In genomic region chr22:29380032-29380781, GRCh38 we compare ENCODE assay signal across 10 cellular contexts. TPM values are rescaled to one million over a fixed set of nuclear protein-coding genes. Genes with fewer than 3 reads are reported as not detected.
DNase-seq lines count a peak whose midpoint lies in the region; TF ChIP-seq lines count a peak whose summit lies in the region.
"Had no signal": no experiment of that assay in that cellular context is flagged by ENCODE, and none has a peak within 500 bp of the region (broad histone marks: within the 10 kb centered on the region; RNA-seq: fewer than 3 reads in every experiment).

No MANE protein-coding gene starts in this region.

- intact Hi-C loops in activated naive CD4-positive, alpha-beta T cell treated with anti-CD3 and anti-CD28 coated beads for 36 hours (cut with micrococcal nuclease), result no loop called here

- peaks cover 52% of the 10 kb centered on the region for H3K4me1 Mint-ChIP-seq in activated naive CD4-positive, alpha-beta T cell treated with anti-CD3 and anti-CD28 coated beads for 36 hours (ENCODE audit: low read depth)

- CTCF ChIA-PET in activated naive CD4-positive, alpha-beta T cell treated with anti-CD3 and anti-CD28 coated beads for 36 hours (lab: Charles Lee), result no interaction called here

- no peaks in the 10 kb centered on the region for H3K27me3 Mint-ChIP-seq in activated naive CD4-positive, alpha-beta T cell treated with anti-CD3 and anti-CD28 coated beads for 36 hours (ENCODE audit: low read depth)

- H3K27ac Mint-ChIP-seq in activated naive CD4-positive, alpha-beta T cell treated with anti-CD3 and anti-CD28 coated beads for 36 hours, result peak overlapping the region; percentile 28

- H3K9me3 Mint-ChIP-seq in activated naive CD4-positive, alpha-beta T cell treated with anti-CD3 and anti-CD28 coated beads for 36 hours, result no peaks in the 10 kb centered on the region

- no peak overlapping the region for H3K4me3 Mint-ChIP-seq in activated naive CD4-positive, alpha-beta T cell treated with anti-CD3 and anti-CD28 coated beads for 36 hours

- TF ChIP-seq CTCF in fibroblast of the aortic adventitia (IDR thresholded peaks at IDR 0.05; ENCODE audit: insufficient read depth, low read length), result no peak

- H3K36me3 Mint-ChIP-seq in activated naive CD4-positive, alpha-beta T cell treated with anti-CD3 and anti-CD28 coated beads for 36 hours (ENCODE audit: low read depth), result peaks cover 24% of the 10 kb centered on the region

- DNase-seq in activated naive CD4-positive, alpha-beta T cell treated with anti-CD3 and anti-CD28 coated beads for 36 hours, result no peak
- no peak for DNase-seq in activated naive CD4-positive, alpha-beta T cell (lab: John Stamatoyannopoulos, UW)
- DNase-seq in T1000 (lab: John Stamatoyannopoulos, UW) (peak; percentile 30), fibroblast of the aortic adventitia (ENCODE audit: low read depth) (peak; percentile 51), NCI-H446 (lab: John Stamatoyannopoulos, UW) (no peak), SW480 (ENCODE audit: low spot score) (no peak), NK-92 (lab: John Stamatoyannopoulos, UW; ENCODE audit: unreplicated experiment) (no peak)
- DNase-seq: NCI-H187 treated with DMSO at 0.1 percent for 48 hours, spleen had no signal

- H3K4me3 ChIP-seq in fibroblast of the aortic adventitia (ENCODE audit: low read depth, low read length), result no peak overlapping the region
- H3K4me3 ChIP-seq: spleen had no signal

- H3K27ac ChIP-seq in temporal lobe (ENCODE audit: low read depth, low read length), result peak overlapping the region; percentile 54

RNA-seq across cellular contexts. Expression of gene AP1B1, which starts 8.2 kb away (rescaled TPM):
- 10 to 100 TPM; 52.0 to 52.2 TPM for total RNA-seq in activated naive CD4-positive, alpha-beta T cell treated with anti-CD3 and anti-CD28 coated beads for 36 hours
- total RNA-seq in fibroblast of the aortic adventitia (ENCODE audit: low replicate concordance), result 19.0 and 46.3 TPM in 2 replicates
- 31.0 TPM for total RNA-seq in temporal lobe

RNA-seq across cellular contexts. Expression of gene RFPL1, which starts 58.2 kb away (rescaled TPM):
- total RNA-seq in activated naive CD4-positive, alpha-beta T cell treated with anti-CD3 and anti-CD28 coated beads for 36 hours, result not detected
- total RNA-seq in fibroblast of the aortic adventitia (ENCODE audit: low replicate concordance) (not detected in 2 replicates), temporal lobe (not detected)

Comparison
In these comparisons a context has a peak if more than half of its experiments do, and no peak if none do; other contexts are left out.
1. DNase-seq: peak in T1000 (single experiment) and fibroblast of the aortic adventitia (single experiment); none in activated naive CD4-positive, alpha-beta T cell treated with anti-CD3 and anti-CD28 coated beads for 36 hours (single experiment), activated naive CD4-positive, alpha-beta T cell (0 of 4), NCI-H446 (0 of 2), SW480 (single experiment) and NK-92 (single experiment).